Comparison of ENCODE assay signal across 1 cellular context in genomic region chr18:13584826-13585225, GRCh38.
TF ChIP-seq lines count a peak whose summit lies in the region.

No MANE protein-coding gene starts in this region.

TF ChIP-seq in HepG2, 621 proteins besides CTCF, POLR2A, EP300 and RAD21 (continued from another document):
- no peak for TF ChIP-seq POGK (CRISPR knock-in tag; conservative IDR thresholded peaks at IDR 0.05)
- no peak for TF ChIP-seq GABPB1 (CRISPR knock-in tag; IDR thresholded peaks at IDR 0.05)
- TF ChIP-seq, protein P1, sequence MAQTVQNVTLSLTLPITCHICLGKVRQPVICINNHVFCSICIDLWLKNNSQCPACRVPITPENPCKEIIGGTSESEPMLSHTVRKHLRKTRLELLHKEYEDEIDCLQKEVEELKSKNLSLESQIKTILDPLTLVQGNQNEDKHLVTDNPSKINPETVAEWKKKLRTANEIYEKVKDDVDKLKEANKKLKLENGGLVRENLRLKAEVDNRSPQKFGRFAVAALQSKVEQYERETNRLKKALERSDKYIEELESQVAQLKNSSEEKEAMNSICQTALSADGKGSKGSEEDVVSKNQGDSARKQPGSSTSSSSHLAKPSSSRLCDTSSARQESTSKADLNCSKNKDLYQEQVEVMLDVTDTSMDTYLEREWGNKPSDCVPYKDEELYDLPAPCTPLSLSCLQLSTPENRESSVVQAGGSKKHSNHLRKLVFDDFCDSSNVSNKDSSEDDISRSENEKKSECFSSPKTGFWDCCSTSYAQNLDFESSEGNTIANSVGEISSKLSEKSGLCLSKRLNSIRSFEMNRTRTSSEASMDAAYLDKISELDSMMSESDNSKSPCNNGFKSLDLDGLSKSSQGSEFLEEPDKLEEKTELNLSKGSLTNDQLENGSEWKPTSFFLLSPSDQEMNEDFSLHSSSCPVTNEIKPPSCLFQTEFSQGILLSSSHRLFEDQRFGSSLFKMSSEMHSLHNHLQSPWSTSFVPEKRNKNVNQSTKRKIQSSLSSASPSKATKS (CRISPR knock-in tag; IDR thresholded peaks at IDR 0.05) = no peak
- TF ChIP-seq, protein P2, sequence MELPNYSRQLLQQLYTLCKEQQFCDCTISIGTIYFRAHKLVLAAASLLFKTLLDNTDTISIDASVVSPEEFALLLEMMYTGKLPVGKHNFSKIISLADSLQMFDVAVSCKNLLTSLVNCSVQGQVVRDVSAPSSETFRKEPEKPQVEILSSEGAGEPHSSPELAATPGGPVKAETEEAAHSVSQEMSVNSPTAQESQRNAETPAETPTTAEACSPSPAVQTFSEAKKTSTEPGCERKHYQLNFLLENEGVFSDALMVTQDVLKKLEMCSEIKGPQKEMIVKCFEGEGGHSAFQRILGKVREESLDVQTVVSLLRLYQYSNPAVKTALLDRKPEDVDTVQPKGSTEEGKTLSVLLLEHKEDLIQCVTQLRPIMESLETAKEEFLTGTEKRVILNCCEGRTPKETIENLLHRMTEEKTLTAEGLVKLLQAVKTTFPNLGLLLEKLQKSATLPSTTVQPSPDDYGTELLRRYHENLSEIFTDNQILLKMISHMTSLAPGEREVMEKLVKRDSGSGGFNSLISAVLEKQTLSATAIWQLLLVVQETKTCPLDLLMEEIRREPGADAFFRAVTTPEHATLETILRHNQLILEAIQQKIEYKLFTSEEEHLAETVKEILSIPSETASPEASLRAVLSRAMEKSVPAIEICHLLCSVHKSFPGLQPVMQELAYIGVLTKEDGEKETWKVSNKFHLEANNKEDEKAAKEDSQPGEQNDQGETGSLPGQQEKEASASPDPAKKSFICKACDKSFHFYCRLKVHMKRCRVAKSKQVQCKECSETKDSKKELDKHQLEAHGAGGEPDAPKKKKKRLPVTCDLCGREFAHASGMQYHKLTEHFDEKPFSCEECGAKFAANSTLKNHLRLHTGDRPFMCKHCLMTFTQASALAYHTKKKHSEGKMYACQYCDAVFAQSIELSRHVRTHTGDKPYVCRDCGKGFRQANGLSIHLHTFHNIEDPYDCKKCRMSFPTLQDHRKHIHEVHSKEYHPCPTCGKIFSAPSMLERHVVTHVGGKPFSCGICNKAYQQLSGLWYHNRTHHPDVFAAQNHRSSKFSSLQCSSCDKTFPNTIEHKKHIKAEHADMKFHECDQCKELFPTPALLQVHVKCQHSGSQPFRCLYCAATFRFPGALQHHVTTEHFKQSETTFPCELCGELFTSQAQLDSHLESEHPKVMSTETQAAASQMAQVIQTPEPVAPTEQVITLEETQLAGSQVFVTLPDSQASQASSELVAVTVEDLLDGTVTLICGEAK (IDR thresholded peaks at IDR 0.05) = no peak
- TF ChIP-seq, protein P2 (CRISPR knock-in tag; IDR thresholded peaks at IDR 0.05) = no peak
- TF ChIP-seq, protein P3, sequence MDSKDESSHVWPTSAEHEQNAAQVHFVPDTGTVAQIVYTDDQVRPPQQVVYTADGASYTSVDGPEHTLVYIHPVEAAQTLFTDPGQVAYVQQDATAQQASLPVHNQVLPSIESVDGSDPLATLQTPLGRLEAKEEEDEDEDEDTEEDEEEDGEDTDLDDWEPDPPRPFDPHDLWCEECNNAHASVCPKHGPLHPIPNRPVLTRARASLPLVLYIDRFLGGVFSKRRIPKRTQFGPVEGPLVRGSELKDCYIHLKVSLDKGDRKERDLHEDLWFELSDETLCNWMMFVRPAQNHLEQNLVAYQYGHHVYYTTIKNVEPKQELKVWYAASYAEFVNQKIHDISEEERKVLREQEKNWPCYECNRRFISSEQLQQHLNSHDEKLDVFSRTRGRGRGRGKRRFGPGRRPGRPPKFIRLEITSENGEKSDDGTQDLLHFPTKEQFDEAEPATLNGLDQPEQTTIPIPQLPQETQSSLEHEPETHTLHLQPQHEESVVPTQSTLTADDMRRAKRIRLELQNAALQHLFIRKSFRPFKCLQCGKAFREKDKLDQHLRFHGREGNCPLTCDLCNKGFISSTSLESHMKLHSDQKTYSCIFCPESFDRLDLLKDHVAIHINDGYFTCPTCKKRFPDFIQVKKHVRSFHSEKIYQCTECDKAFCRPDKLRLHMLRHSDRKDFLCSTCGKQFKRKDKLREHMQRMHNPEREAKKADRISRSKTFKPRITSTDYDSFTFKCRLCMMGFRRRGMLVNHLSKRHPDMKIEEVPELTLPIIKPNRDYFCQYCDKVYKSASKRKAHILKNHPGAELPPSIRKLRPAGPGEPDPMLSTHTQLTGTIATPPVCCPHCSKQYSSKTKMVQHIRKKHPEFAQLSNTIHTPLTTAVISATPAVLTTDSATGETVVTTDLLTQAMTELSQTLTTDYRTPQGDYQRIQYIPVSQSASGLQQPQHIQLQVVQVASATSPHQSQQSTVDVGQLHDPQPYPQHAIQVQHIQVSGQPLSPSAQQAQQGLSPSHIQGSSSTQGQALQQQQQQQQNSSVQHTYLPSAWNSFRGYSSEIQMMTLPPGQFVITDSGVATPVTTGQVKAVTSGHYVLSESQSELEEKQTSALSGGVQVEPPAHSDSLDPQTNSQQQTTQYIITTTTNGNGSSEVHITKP (CRISPR knock-in tag; IDR thresholded peaks at IDR 0.05; ENCODE audit: low read depth) = no peak
- TF ChIP-seq SYNCRIP (IDR thresholded peaks at IDR 0.05; ENCODE audit: insufficient read depth, low read depth, low read length) = no peak
- TF ChIP-seq ZNF569 (CRISPR knock-in tag; IDR thresholded peaks at IDR 0.05; ENCODE audit: borderline replicate concordance) = no peak
- TF ChIP-seq, protein P4, sequence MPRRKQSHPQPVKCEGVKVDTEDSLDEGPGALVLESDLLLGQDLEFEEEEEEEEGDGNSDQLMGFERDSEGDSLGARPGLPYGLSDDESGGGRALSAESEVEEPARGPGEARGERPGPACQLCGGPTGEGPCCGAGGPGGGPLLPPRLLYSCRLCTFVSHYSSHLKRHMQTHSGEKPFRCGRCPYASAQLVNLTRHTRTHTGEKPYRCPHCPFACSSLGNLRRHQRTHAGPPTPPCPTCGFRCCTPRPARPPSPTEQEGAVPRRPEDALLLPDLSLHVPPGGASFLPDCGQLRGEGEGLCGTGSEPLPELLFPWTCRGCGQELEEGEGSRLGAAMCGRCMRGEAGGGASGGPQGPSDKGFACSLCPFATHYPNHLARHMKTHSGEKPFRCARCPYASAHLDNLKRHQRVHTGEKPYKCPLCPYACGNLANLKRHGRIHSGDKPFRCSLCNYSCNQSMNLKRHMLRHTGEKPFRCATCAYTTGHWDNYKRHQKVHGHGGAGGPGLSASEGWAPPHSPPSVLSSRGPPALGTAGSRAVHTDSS (CRISPR knock-in tag; conservative IDR thresholded peaks at IDR 0.05) = no peak
- TF ChIP-seq ELF4 (CRISPR knock-in tag; IDR thresholded peaks at IDR 0.05; ENCODE audit: borderline replicate concordance) = no peak
